In the genomic region with DNA sequence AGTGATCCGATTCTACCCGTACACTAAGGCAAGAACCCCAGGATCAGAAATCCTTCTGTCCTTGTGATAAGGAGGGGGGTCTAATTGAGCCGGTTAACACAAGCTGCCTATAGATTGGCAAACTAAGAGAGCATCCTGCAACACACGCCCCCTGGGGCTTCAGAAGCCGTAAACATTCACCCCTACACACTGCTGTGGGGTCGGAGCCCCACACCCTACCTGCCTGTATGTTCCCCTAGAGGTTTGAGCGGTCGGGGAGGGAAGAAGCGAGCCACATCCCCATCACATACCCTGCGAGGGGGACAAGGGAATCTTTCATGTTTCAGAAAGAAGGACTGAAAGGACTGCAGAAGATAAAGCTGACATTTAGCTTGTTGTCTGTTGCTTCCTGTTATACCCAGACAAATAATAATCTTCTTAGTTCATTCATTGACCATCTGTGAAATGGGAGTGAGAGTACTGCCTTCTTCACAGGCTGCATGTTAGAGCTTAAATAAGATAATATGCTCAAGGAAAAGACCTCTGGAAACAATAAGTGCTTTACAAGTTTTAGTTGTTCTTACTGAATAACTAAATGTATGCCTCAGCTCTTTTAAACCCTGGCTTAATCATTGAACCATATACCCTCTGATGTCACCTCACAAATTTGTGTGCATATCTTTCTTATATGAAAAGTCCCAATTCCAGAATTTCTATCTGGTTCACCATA, we compare ENCODE assay signal across 19 cellular contexts.
DNase-seq lines count a peak whose midpoint lies in the region; ATAC-seq and TF ChIP-seq lines count a peak whose summit lies in the region.
"Had no signal": no experiment of that assay in that cellular context is flagged by ENCODE, and none has a peak within 500 bp of the region (broad histone marks: within the 10 kb centered on the region; RNA-seq: fewer than 3 reads in every experiment).

No MANE protein-coding gene starts in this region.

- DNase-seq in activated naive CD8-positive, alpha-beta T cell treated with anti-CD3 and anti-CD28 coated beads, Interleukin-2, amount 50 U/mL, for 24 hours = no peak
- DNase-seq in chondrocyte (ENCODE audit: low spot score) (no peak), NCI-H1417 treated with DMSO at 0.1 percent for 48 hours (lab: John Stamatoyannopoulos, UW) (no peak), NCI-H2081 (lab: John Stamatoyannopoulos, UW) (no peak)
- DNase-seq: activated CD4-positive, alpha-beta memory T cell treated with anti-CD3 and anti-CD28 coated beads, Interleukin-2, amount 10 ng/mL, durations not matched to agents 7 days and 5 days; dermis blood vessel endothelial cell; NCI-H1092 treated with DMSO at 0.1 percent for 48 hours; NCI-H2227 treated with DMSO at 0.1 percent for 48 hours; nephron progenitor cell; SJCRH30; stimulated activated CD4-positive, alpha-beta T cell treated with anti-CD3 and anti-CD28 coated beads, Interleukin-2, amount 100 ng/mL, for 24 hours; transverse colon had no signal

- no peak overlapping the region for H3K27ac Mint-ChIP-seq in activated naive CD8-positive, alpha-beta T cell
- H3K27ac Mint-ChIP-seq in activated naive CD8-positive, alpha-beta T cell treated with anti-CD3 and anti-CD28 coated beads, Interleukin-2, amount 50 U/mL, for 24 hours = no peak overlapping the region
- H3K27ac Mint-ChIP-seq in chondrocyte (ENCODE audit: unreplicated experiment) = peak overlapping the region; percentile 92
- H3K27ac Mint-ChIP-seq: activated CD4-positive, alpha-beta memory T cell treated with anti-CD3 and anti-CD28 coated beads, Interleukin-2, amount 10 ng/mL, durations not matched to agents 7 days and 5 days had no signal

- no peak for ATAC-seq in activated naive CD8-positive, alpha-beta T cell treated with anti-CD3 and anti-CD28 coated beads, Interleukin-2, amount 50 U/mL, for 24 hours
- peak; percentile 35 for ATAC-seq in HG03159 (IDR thresholded peaks at IDR 0.05; ENCODE audit: unreplicated experiment)
- no peak for ATAC-seq in GM18873 (IDR thresholded peaks at IDR 0.05; ENCODE audit: low FRiP score, unreplicated experiment)
- no peak for ATAC-seq in GM19023 (IDR thresholded peaks at IDR 0.05; ENCODE audit: unreplicated experiment)
- ATAC-seq: HepG2, right cardiac atrium had no signal

- no peaks in the 10 kb centered on the region for H3K27me3 Mint-ChIP-seq in activated naive CD8-positive, alpha-beta T cell
- H3K27me3 Mint-ChIP-seq in activated naive CD8-positive, alpha-beta T cell treated with anti-CD3 and anti-CD28 coated beads, Interleukin-2, amount 50 U/mL, for 24 hours = peaks cover 1% of the 10 kb centered on the region
- no peaks in the 10 kb centered on the region for H3K27me3 Mint-ChIP-seq in chondrocyte (ENCODE audit: low read depth)
- H3K27me3 Mint-ChIP-seq: activated CD4-positive, alpha-beta memory T cell treated with anti-CD3 and anti-CD28 coated beads, Interleukin-2, amount 10 ng/mL, durations not matched to agents 7 days and 5 days had no signal

- H3K36me3 Mint-ChIP-seq in activated naive CD8-positive, alpha-beta T cell = no peaks in the 10 kb centered on the region
- H3K36me3 Mint-ChIP-seq in activated naive CD8-positive, alpha-beta T cell treated with anti-CD3 and anti-CD28 coated beads, Interleukin-2, amount 50 U/mL, for 24 hours (ENCODE audit: low read depth) = no peaks in the 10 kb centered on the region
- no peaks in the 10 kb centered on the region for H3K36me3 Mint-ChIP-seq in chondrocyte (ENCODE audit: low read depth)

- H3K4me1 Mint-ChIP-seq in activated naive CD8-positive, alpha-beta T cell (ENCODE audit: low read depth) = peaks cover 16% of the 10 kb centered on the region
- peaks cover 14% of the 10 kb centered on the region for H3K4me1 Mint-ChIP-seq in activated naive CD8-positive, alpha-beta T cell treated with anti-CD3 and anti-CD28 coated beads, Interleukin-2, amount 50 U/mL, for 24 hours
- peaks cover 41% of the 10 kb centered on the region for H3K4me1 Mint-ChIP-seq in chondrocyte (ENCODE audit: low read depth)

- no peaks in the 10 kb centered on the region for H3K9me3 Mint-ChIP-seq in activated naive CD8-positive, alpha-beta T cell (ENCODE audit: low read depth)
- H3K9me3 Mint-ChIP-seq in activated naive CD8-positive, alpha-beta T cell treated with anti-CD3 and anti-CD28 coated beads, Interleukin-2, amount 50 U/mL, for 24 hours = no peaks in the 10 kb centered on the region
- no peaks in the 10 kb centered on the region for H3K9me3 Mint-ChIP-seq in chondrocyte (ENCODE audit: low read depth)
- H3K9me3 Mint-ChIP-seq: activated CD4-positive, alpha-beta memory T cell treated with anti-CD3 and anti-CD28 coated beads, Interleukin-2, amount 10 ng/mL, durations not matched to agents 7 days and 5 days; activated T-helper 2 cell treated with anti-CD3 and anti-CD28 coated beads, Interferon-gamma antibody, Interleukin-2, Interleukin-4, amounts not matched to agents 10 μg/mL and 5 μg/mL and 100 μg/mL, durations not matched to agents 14 hours and 24 hours and 36 hours had no signal

- TF ChIP-seq CTCF in chondrocyte (IDR thresholded peaks at IDR 0.05) = no peak

- peak overlapping the region; percentile 27 for H3K4me3 Mint-ChIP-seq in activated naive CD8-positive, alpha-beta T cell
- H3K4me3 Mint-ChIP-seq in activated naive CD8-positive, alpha-beta T cell treated with anti-CD3 and anti-CD28 coated beads, Interleukin-2, amount 50 U/mL, for 24 hours = no peak overlapping the region
- H3K4me3 Mint-ChIP-seq in chondrocyte (ENCODE audit: unreplicated experiment) = peak overlapping the region; percentile 66
- H3K4me3 Mint-ChIP-seq: activated CD4-positive, alpha-beta memory T cell treated with anti-CD3 and anti-CD28 coated beads, Interleukin-2, amount 10 ng/mL, durations not matched to agents 7 days and 5 days had no signal
